Comparison of ENCODE assay signal across 24 cellular contexts in the genomic region with DNA sequence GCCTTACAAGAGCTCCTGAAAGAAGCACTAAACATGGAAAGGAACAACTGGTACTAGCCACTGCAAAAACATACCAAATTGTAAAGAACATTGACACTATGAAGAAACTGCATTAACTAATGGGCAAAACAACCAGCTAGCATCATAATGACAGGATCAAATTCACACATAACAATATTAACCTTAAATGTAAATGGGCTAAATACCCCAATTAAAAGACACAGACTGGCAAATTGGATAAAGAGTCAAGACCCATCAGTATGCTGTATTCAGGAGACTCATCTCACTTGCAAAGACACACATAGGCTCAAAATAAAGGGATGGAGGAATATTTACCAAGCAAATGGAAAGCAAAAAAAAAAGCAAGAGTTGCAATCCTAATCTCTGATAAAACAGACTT. TPM values are rescaled to one million over a fixed set of nuclear protein-coding genes. Genes with fewer than 3 reads are reported as not detected.
"Had no signal": no experiment of that assay in that cellular context is flagged by ENCODE, and none has a peak within 500 bp of the region (broad histone marks: within the 10 kb centered on the region; RNA-seq: fewer than 3 reads in every experiment).

No MANE protein-coding gene starts in this region.

RNA-seq across cellular contexts. Expression of a gene that starts 34.1 kb away (rescaled TPM):
- total RNA-seq: hepatocyte; kidney; kidney epithelial cell; left cardiac atrium; left colon; left lobe of liver; left lung; left ventricle myocardium inferior; left ventricle myocardium superior; lower leg skin; lower lobe of right lung; lung microvascular endothelial cell; mammary epithelial cell; mesenteric fat pad; mesothelial cell of epicardium; mononuclear cell; mucosa of descending colon; mucosa of gallbladder; myocyte; naive thymus-derived CD4-positive, alpha-beta T cell had no signal
- polyA plus RNA-seq: hepatocyte; immature natural killer cell; keratinocyte; liver; lung; mammary epithelial cell; naive thymus-derived CD4-positive, alpha-beta T cell had no signal
